In the genomic region with DNA sequence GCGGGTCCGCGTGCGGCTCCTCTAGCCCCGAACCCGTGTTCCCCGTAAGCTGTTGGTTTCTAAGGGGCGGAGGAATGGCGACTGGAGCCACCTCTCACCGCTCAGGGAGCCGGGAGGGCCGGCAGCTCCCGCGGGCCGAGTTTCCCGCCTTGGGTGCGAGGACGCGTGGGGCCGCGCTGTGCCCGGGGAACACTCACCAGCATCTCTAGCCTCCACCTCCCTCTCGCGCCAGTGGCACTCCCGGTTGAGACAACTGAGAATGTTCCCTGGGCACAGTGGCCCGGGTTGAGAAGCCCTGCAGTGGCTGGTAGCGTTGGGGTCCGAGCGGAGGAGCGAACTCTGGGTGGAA, we compare ENCODE assay signal across 8 cellular contexts. TPM values are rescaled to one million over a fixed set of nuclear protein-coding genes. Genes with fewer than 3 reads are reported as not detected.
A peak's percentile ranks its signal among the peaks of the same experiment; 100 is the strongest.
DNase-seq lines count a peak whose midpoint lies in the region; ATAC-seq and TF ChIP-seq lines count a peak whose summit lies in the region.

No MANE protein-coding gene starts in this region.

- peaks cover 7% of the 10 kb centered on the region; the same call in 1 of the 2 replicates for H3K79me2 ChIP-seq in OCI-LY7 (ENCODE audit: insufficient read depth, low read depth, low read length)

- TF ChIP-seq CTCF in OCI-LY7 (conservative IDR thresholded peaks at IDR 0.05; ENCODE audit: low read length), result no peak

- CTCF ChIA-PET in OCI-LY7 (lab: Charles Lee; ENCODE audit: unreplicated experiment), result no interaction called here

- H3K4me3 Mint-ChIP-seq in effector memory CD8-positive, alpha-beta T cell, result peak overlapping the region; percentile 90 to 91

- H3K4me2 ChIP-seq in OCI-LY7 (ENCODE audit: low read length), result peak overlapping the region; percentile 80

- H3K36me3 ChIP-seq in OCI-LY7 (ENCODE audit: insufficient read depth, low read length) (peaks cover 38% of the 10 kb centered on the region), muscle layer of duodenum (ENCODE audit: control insufficient read depth in 1 of 2, insufficient read depth in 2 of 2, low read length in 2 of 2) (peaks cover 0 to 17% of the 10 kb centered on the region in 2 donors)

- H3K9me3 Mint-ChIP-seq in effector memory CD8-positive, alpha-beta T cell, result no peaks in the 10 kb centered on the region

- intact Hi-C loops in OCI-LY7 (cut with micrococcal nuclease; ENCODE audit: unreplicated experiment), result loop anchor here (5.0 kb wide), 1 partner anchor 119 kb away; a partner anchor contains a TSS

- peaks cover 7% of the 10 kb centered on the region for H3K36me3 Mint-ChIP-seq in effector memory CD8-positive, alpha-beta T cell (ENCODE audit: insufficient read depth)

- H3K4me3 ChIP-seq in OCI-LY7 (ENCODE audit: low read depth, low read length, poor library complexity, severe bottlenecking) (peak overlapping the region; percentile 90), muscle layer of duodenum (ENCODE audit: low read depth in 1 of 2, low read length in 2 of 2) (peak overlapping the region; percentile 65 to 93)

- POLR2A ChIA-PET in OCI-LY7 (lab: Charles Lee), result no interaction called here

- H3K27ac ChIP-seq in OCI-LY7 (ENCODE audit: low read depth, low read length, poor library complexity, severe bottlenecking) (peak overlapping the region; percentile 49), muscle layer of duodenum (ENCODE audit: low read length) (no peak overlapping the region)

- TSS peak; percentile 74 for BruUV-seq in OCI-LY7 (replicated peaks; lab: Mats Ljungman, UMichigan)

- no peaks in the 10 kb centered on the region for H3K9me2 ChIP-seq in OCI-LY7 (ENCODE audit: insufficient read depth, low read length)

- H2AFZ ChIP-seq in OCI-LY7 (ENCODE audit: low read length), result peak overlapping the region; percentile 42

- H3K27me3 ChIP-seq in muscle layer of duodenum (ENCODE audit: low read depth, low read length), result no peaks in the 10 kb centered on the region

- peak; percentile 37 for DNase-seq in activated CD4-positive, alpha-beta T cell treated with anti-CD3 and anti-CD28 coated beads for 48 hours
- no peak for DNase-seq in activated CD4-positive, alpha-beta T cell treated with anti-CD3 and anti-CD28 coated beads for 1 hour
- DNase-seq in OCI-LY7 (ENCODE audit: low spot score) (peak; percentile 35), hippocampal formation (lab: John Stamatoyannopoulos, UW) (no peak)
- peak in 1 of 3 experiments; percentile 13 for DNase-seq in effector memory CD8-positive, alpha-beta T cell
- no peak for DNase-seq in stimulated activated CD4-positive, alpha-beta T cell treated with anti-CD3 and anti-CD28 coated beads, Interleukin-2, amount 100 ng/mL, for 24 hours

- ATAC-seq in effector memory CD8-positive, alpha-beta T cell (replicated peaks), result peak; percentile 4
- ATAC-seq in HG02623 (IDR thresholded peaks at IDR 0.05; ENCODE audit: unreplicated experiment), result no peak

- H3K27me3 Mint-ChIP-seq in effector memory CD8-positive, alpha-beta T cell, result no peaks in the 10 kb centered on the region

- no peaks in the 10 kb centered on the region for H4K20me1 ChIP-seq in OCI-LY7 (ENCODE audit: insufficient read depth, low read length)

- peaks cover 9 to 10% of the 10 kb centered on the region in 2 donors for H3K4me1 Mint-ChIP-seq in effector memory CD8-positive, alpha-beta T cell (ENCODE audit: low read depth in 2 of 2)

- H3K9me3 ChIP-seq in OCI-LY7 (ENCODE audit: low read length) (no peaks in the 10 kb centered on the region), muscle layer of duodenum (ENCODE audit: control insufficient read depth in 1 of 2, low read length in 2 of 2) (no peaks in the 10 kb centered on the region)

- peaks cover 16% of the 10 kb centered on the region for H3K4me1 ChIP-seq in OCI-LY7 (ENCODE audit: insufficient read depth, low read length, poor library complexity, severe bottlenecking)
- peaks cover 13 to 27% of the 10 kb centered on the region in 2 donors for H3K4me1 ChIP-seq in muscle layer of duodenum (ENCODE audit: control insufficient read depth in 1 of 2, insufficient read depth in 2 of 2, low read length in 2 of 2)

- H3K27ac Mint-ChIP-seq in effector memory CD8-positive, alpha-beta T cell, result peak overlapping the region; percentile 13 to 94

RNA-seq across cellular contexts. Expression of a gene that starts 0.6 kb away (rescaled TPM):
- 43.5 and 58.2 TPM in 2 replicates for total RNA-seq in OCI-LY7 (2014; rRNA removed; shearing (Covaris generic))
- 63.7 and 70.1 TPM in 2 replicates for total RNA-seq in OCI-LY7 (2022)

RNA-seq across cellular contexts. Expression of a gene that starts 5.0 kb away (rescaled TPM):
- total RNA-seq in OCI-LY7 (2014; rRNA removed; shearing (Covaris generic)), result not detected in 2 replicates
- not detected in 2 replicates for total RNA-seq in OCI-LY7 (2022)

RNA-seq across cellular contexts. Expression of a gene that starts 18.9 kb away (rescaled TPM):
- total RNA-seq in OCI-LY7 (2014; rRNA removed; shearing (Covaris generic)), result 29.6 and 31.1 TPM in 2 replicates
- 60.3 and 62.4 TPM in 2 replicates for total RNA-seq in OCI-LY7 (2022)

RNA-seq across cellular contexts. Expression of a gene that starts 39.7 kb away (rescaled TPM):
- total RNA-seq in OCI-LY7 (2014; rRNA removed; shearing (Covaris generic)), result not detected in 2 replicates
- not detected in 2 replicates for total RNA-seq in OCI-LY7 (2022)

RNA-seq across cellular contexts. Expression of a gene that starts 49.4 kb away (rescaled TPM):
- total RNA-seq in OCI-LY7 (2014; rRNA removed; shearing (Covaris generic)), result 0.46 and 0.85 TPM in 2 replicates
- 1.1 and 2.5 TPM in 2 replicates for total RNA-seq in OCI-LY7 (2022)

Comparison
In these comparisons a context has a peak if more than half of its experiments do, and no peak if none do; other contexts are left out.
1. DNase-seq: peak in activated CD4-positive, alpha-beta T cell treated with anti-CD3 and anti-CD28 coated beads for 48 hours (single experiment) and OCI-LY7 (single experiment); none in activated CD4-positive, alpha-beta T cell treated with anti-CD3 and anti-CD28 coated beads for 1 hour (single experiment), hippocampal formation (0 of 2) and stimulated activated CD4-positive, alpha-beta T cell treated with anti-CD3 and anti-CD28 coated beads, Interleukin-2, amount 100 ng/mL, for 24 hours (0 of 2).